1 cellular context compared by ENCODE assay signal in the genomic region with DNA sequence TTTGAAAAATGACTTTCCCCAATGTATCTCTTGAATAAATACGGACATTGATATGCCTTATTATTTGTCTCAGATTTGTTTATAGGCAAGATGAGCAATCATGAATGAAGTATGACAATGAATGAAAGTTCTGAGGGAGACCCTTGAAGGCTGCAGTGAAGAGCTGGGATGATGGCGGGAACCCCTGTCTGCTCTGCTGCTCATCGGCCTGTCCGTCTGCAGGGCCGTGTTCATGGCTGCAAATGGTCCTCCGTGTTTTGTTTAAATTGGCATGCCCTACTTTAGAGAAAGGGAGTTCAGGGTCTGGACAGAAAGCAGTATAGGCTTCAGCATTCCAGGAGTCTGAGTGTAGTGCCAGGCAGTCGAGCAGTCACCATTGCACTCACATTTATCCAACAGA.
TF ChIP-seq lines count a peak whose summit lies in the region.

No MANE protein-coding gene starts in this region.

TF ChIP-seq in IMR-90, 13 proteins besides CTCF, POLR2A, EP300 and RAD21 (continued from another document):
- TF ChIP-seq, protein P1, sequence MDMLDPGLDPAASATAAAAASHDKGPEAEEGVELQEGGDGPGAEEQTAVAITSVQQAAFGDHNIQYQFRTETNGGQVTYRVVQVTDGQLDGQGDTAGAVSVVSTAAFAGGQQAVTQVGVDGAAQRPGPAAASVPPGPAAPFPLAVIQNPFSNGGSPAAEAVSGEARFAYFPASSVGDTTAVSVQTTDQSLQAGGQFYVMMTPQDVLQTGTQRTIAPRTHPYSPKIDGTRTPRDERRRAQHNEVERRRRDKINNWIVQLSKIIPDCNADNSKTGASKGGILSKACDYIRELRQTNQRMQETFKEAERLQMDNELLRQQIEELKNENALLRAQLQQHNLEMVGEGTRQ (IDR thresholded peaks at IDR 0.05; ENCODE audit: low read depth, low read length), result no peak
- TF ChIP-seq CHD1 (IDR thresholded peaks at IDR 0.05; ENCODE audit: low read depth, low read length) (no peak), RFX5 (IDR thresholded peaks at IDR 0.05; ENCODE audit: low read depth, low read length) (no peak), FOS (IDR thresholded peaks at IDR 0.05; ENCODE audit: low read depth, low read length) (no peak), ELK1 (IDR thresholded peaks at IDR 0.05; ENCODE audit: borderline replicate concordance, low read depth, low read length) (no peak), RCOR1 (IDR thresholded peaks at IDR 0.05; ENCODE audit: insufficient replicate concordance, low read length) (no peak), SMC3 (IDR thresholded peaks at IDR 0.05; ENCODE audit: low read depth, low read length) (no peak), BHLHE40 (IDR thresholded peaks at IDR 0.05; ENCODE audit: low read depth, low read length) (no peak), CEBPB (IDR thresholded peaks at IDR 0.05; ENCODE audit: low read depth, low read length) (no peak), NFE2L2 (IDR thresholded peaks at IDR 0.05; ENCODE audit: low read depth, low read length) (no peak)
